19 cellular contexts compared by ENCODE assay signal in the genomic region with DNA sequence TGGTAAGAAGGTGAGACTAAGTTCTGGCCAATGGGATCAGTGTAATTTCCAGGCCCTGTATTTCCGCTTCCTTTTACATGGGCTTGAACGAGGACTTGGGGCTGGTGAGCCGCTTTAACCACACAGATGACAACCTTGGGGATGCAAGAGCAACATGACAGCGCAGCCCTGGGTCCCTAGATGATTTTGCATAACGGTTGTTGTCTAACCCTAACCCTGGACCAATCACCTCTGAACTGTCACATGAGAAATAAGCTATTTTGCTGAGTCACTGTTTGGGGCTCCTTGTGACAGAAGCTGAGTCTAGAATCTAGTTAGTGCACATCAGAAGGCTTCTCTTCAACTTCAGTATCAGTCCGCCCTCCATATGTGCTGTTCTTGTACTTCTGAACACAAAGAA. TPM values are rescaled to one million over a fixed set of nuclear protein-coding genes. Genes with fewer than 3 reads are reported as not detected.
"Had no signal": no experiment of that assay in that cellular context is flagged by ENCODE, and none has a peak within 500 bp of the region (broad histone marks: within the 10 kb centered on the region; RNA-seq: fewer than 3 reads in every experiment).

No MANE protein-coding gene starts in this region.

RNA-seq across cellular contexts. Expression of a gene that starts 25.1 kb away (rescaled TPM):
- total RNA-seq: dermis microvascular lymphatic vessel endothelial cell, esophagus mucosa, esophagus squamous epithelium, gastrocnemius medialis, glomerular endothelial cell, heart right ventricle, kidney epithelial cell, left cardiac atrium, left lung, left ventricle myocardium superior, lung microvascular endothelial cell, mesenteric fat pad, myocyte had no signal
- polyA plus RNA-seq: heart right ventricle, keratinocyte had no signal

RNA-seq across cellular contexts. Expression of a gene that starts 47.4 kb away (rescaled TPM):
- total RNA-seq: endodermal cell, glomerular endothelial cell, lung microvascular endothelial cell, mesothelial cell of epicardium, myocyte had no signal

RNA-seq across cellular contexts. Expression of a gene that starts 59.6 kb away (rescaled TPM):
- total RNA-seq: colonic mucosa, dermis microvascular lymphatic vessel endothelial cell, endodermal cell, esophagus mucosa, esophagus squamous epithelium, gastrocnemius medialis, glomerular endothelial cell, kidney epithelial cell, left cardiac atrium, left ventricle myocardium superior, lower leg skin, lung microvascular endothelial cell, mesenteric fat pad, mesothelial cell of epicardium, mucosa of descending colon, myocyte had no signal
- polyA plus RNA-seq: keratinocyte had no signal
